11 cellular contexts compared by ENCODE assay signal in the genomic region with DNA sequence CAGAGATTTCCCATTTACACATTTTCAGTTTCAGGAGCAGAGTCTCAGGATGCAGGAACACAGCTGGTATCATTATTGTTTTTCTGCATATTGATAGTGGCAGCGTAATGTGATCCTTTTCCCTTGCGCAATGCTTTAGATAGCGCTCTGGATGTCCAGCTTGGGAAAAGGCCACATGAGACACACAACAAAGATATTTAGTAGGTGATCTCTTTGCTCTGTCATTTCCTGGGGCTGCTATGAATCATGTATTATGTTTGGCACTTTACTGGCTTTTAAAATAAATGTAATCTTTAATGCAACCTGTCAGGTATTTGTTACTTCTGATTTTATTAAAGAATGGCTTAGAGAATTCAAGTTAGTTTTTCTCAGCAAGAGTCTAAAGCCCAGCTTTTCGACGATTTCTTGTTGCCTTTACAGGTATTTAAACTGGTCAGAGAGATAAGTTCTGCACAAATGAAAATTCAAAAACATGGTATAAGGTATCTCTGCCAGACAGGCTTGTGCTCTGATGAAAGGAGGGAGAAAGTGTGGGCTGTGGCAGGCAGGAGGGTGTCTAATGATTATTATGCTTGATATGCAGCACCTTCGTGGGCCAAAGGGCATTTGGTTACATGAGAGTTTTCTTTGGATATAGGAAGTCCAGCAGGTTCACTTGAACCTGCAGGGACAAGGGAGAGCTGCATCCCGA. TPM values are rescaled to one million over a fixed set of nuclear protein-coding genes. Genes with fewer than 3 reads are reported as not detected.
DNase-seq lines count a peak whose midpoint lies in the region; ATAC-seq and TF ChIP-seq lines count a peak whose summit lies in the region.
"Had no signal": no experiment of that assay in that cellular context is flagged by ENCODE, and none has a peak within 500 bp of the region (broad histone marks: within the 10 kb centered on the region; RNA-seq: fewer than 3 reads in every experiment).

No MANE protein-coding gene starts in this region.

- no peak overlapping the region for H3K18ac ChIP-seq in mesendoderm (ENCODE audit: low read length)

- TF ChIP-seq CTCF in activated B cell treated with CpG ODN at 0.5 μM for 24 hours (IDR thresholded peaks at IDR 0.05) = no peak

- ATAC-seq in activated B cell treated with CpG ODN at 0.5 μM for 24 hours (ENCODE audit: low read depth) = no peak
- ATAC-seq in GM18870 (IDR thresholded peaks at IDR 0.05; ENCODE audit: unreplicated experiment) = no peak

- DNase-seq in CD8-positive, alpha-beta memory T cell = no peak
- DNase-seq in HPDE6-E6E7 (ENCODE audit: extremely low spot score) (peak; percentile 68), activated B cell treated with CpG ODN at 0.5 μM for 24 hours (no peak), left kidney (ENCODE audit: low read depth, low spot score) (peak; percentile 54), immature natural killer cell (no peak), mesendoderm (no peak)
- no peak for DNase-seq in stimulated activated CD4-positive, alpha-beta T cell treated with anti-CD3 and anti-CD28 coated beads, Interleukin-12 subunit alpha, Interleukin-12 subunit beta, amount 100 ng/mL, for 4 hours
- DNase-seq: cerebellar nuclear complex, NCI-H1092, transverse colon had no signal

- CTCF ChIA-PET in CD8-positive, alpha-beta memory T cell (lab: Charles Lee) = interaction anchor here (0.7 to 7.1 kb wide), 2 partner anchors 20 to 24 kb away, joined by 3 to 64 read pairs; no protein-coding TSS in a partner anchor
- CTCF ChIA-PET in activated B cell treated with CpG ODN at 0.5 μM for 24 hours (lab: Charles Lee) = interaction anchor here (7.4 kb wide), 1 partner anchor 24 kb away, joined by 132 read pairs; no protein-coding TSS in a partner anchor

- H3K4ac ChIP-seq in mesendoderm (ENCODE audit: low read depth, low read length) = no peak overlapping the region

- H2AK5ac ChIP-seq in mesendoderm (ENCODE audit: low read length) = no peak overlapping the region

- H3K27ac Mint-ChIP-seq in CD8-positive, alpha-beta memory T cell = peak overlapping the region in 7 of 8 donors; percentile 22 to 73 (median 52)
- peak overlapping the region; percentile 33 for H3K27ac Mint-ChIP-seq in activated B cell treated with CpG ODN at 0.5 μM for 24 hours
- H3K27ac Mint-ChIP-seq in immature natural killer cell = peak overlapping the region in 2 of 6 donors; percentile 16 to 23

- peaks cover 32 to 50% (median 49%) of the 10 kb centered on the region in 3 donors for H3K4me1 Mint-ChIP-seq in CD8-positive, alpha-beta memory T cell
- H3K4me1 Mint-ChIP-seq in activated B cell treated with CpG ODN at 0.5 μM for 24 hours (peaks cover 70% of the 10 kb centered on the region), immature natural killer cell (peaks cover 28 to 32% of the 10 kb centered on the region in 2 donors)

- no peak overlapping the region for H3K27ac ChIP-seq in CD8-positive, alpha-beta memory T cell (ENCODE audit: low read depth, low read length)
- no peak overlapping the region for H3K27ac ChIP-seq in mesendoderm (ENCODE audit: low read depth, low read length)
- H3K27ac ChIP-seq: transverse colon had no signal

- H4K8ac ChIP-seq in mesendoderm (ENCODE audit: low read depth, low read length) = no peak overlapping the region

- H3K36me3 ChIP-seq in CD8-positive, alpha-beta memory T cell (ENCODE audit: insufficient read depth, low read length) = no peaks in the 10 kb centered on the region
- H3K36me3 ChIP-seq in mesendoderm (ENCODE audit: control insufficient read depth, insufficient read depth, low read length) = no peaks in the 10 kb centered on the region
- H3K36me3 ChIP-seq: transverse colon had no signal

- H3K9me3 Mint-ChIP-seq in CD8-positive, alpha-beta memory T cell = peaks cover 0 to 2% (median 0%) of the 10 kb centered on the region in 5 donors
- H3K9me3 Mint-ChIP-seq in activated B cell treated with CpG ODN at 0.5 μM for 24 hours (no peaks in the 10 kb centered on the region), immature natural killer cell (no peaks in the 10 kb centered on the region)

- no peak overlapping the region for H3K4me2 ChIP-seq in mesendoderm (ENCODE audit: low read length)

- H3K23ac ChIP-seq in mesendoderm (ENCODE audit: low read length) = no peak overlapping the region

- H3K4me3 Mint-ChIP-seq in CD8-positive, alpha-beta memory T cell = peak overlapping the region in 1 of 7 donors; percentile 4
- no peak overlapping the region for H3K4me3 Mint-ChIP-seq in activated B cell treated with CpG ODN at 0.5 μM for 24 hours
- H3K4me3 Mint-ChIP-seq in immature natural killer cell = no peak overlapping the region

- WGBS in mesendoderm (ENCODE audit: extremely low coverage, insufficient coverage, low lambda C conversion rate) = no CpG with 5 or more reads among the region's 7 CpGs

- no peaks in the 10 kb centered on the region for H3K79me1 ChIP-seq in mesendoderm (ENCODE audit: low read length)

- no peak overlapping the region for H2BK120ac ChIP-seq in mesendoderm (ENCODE audit: low read depth, low read length)

- no peak overlapping the region for H2BK15ac ChIP-seq in mesendoderm (replicated peaks; ENCODE audit: low read depth)

- H3K79me2 ChIP-seq in mesendoderm (ENCODE audit: control insufficient read depth, insufficient read depth, low read length) = no peaks in the 10 kb centered on the region

- H3K56ac ChIP-seq in mesendoderm (ENCODE audit: low read length) = no peak overlapping the region

- intact Hi-C loops in activated B cell treated with CpG ODN at 0.5 μM for 24 hours (cut with micrococcal nuclease) = no loop called here

- peaks cover 0 to 7% (median 0%) of the 10 kb centered on the region in 3 donors for H3K36me3 Mint-ChIP-seq in CD8-positive, alpha-beta memory T cell
- H3K36me3 Mint-ChIP-seq in activated B cell treated with CpG ODN at 0.5 μM for 24 hours (ENCODE audit: low read depth) = peaks cover 8% of the 10 kb centered on the region
- no peaks in the 10 kb centered on the region for H3K36me3 Mint-ChIP-seq in immature natural killer cell

- H3K4me1 ChIP-seq in CD8-positive, alpha-beta memory T cell (ENCODE audit: insufficient read depth, low read length) = peaks cover 19% of the 10 kb centered on the region
- no peaks in the 10 kb centered on the region for H3K4me1 ChIP-seq in mesendoderm (ENCODE audit: control insufficient read depth, low read depth, low read length)

- H3K27me3 ChIP-seq in CD8-positive, alpha-beta memory T cell (ENCODE audit: insufficient read depth, low read length, poor library complexity, severe bottlenecking) = no peaks in the 10 kb centered on the region
- H3K27me3 ChIP-seq in mesendoderm (ENCODE audit: insufficient read depth, low read length, poor library complexity) = no peaks in the 10 kb centered on the region
- H3K27me3 ChIP-seq: transverse colon had no signal

- no peak overlapping the region for H2BK5ac ChIP-seq in mesendoderm (ENCODE audit: low read length)

- H3K9me3 ChIP-seq in CD8-positive, alpha-beta memory T cell (ENCODE audit: low read length) = no peaks in the 10 kb centered on the region
- H3K9me3 ChIP-seq: transverse colon had no signal

- no peak overlapping the region for H3K9ac ChIP-seq in mesendoderm (ENCODE audit: low read length)

- POLR2A ChIA-PET in CD8-positive, alpha-beta memory T cell (lab: Charles Lee) = interaction anchor here (1.0 kb wide), 1 partner anchor 9 kb away, joined by 3 read pairs; no protein-coding TSS in a partner anchor
- POLR2A ChIA-PET in activated B cell treated with CpG ODN at 0.5 μM for 24 hours (lab: Charles Lee) = interaction anchor here (0.9 to 1.7 kb wide), 3 partner anchors 10 to 45 kb away, joined by 4 to 7 read pairs (median 6); a partner anchor contains a TSS

- H4K5ac ChIP-seq in mesendoderm (ENCODE audit: low read length) = no peak overlapping the region

- peaks cover 0 to 8% of the 10 kb centered on the region in 2 donors for H3K27me3 Mint-ChIP-seq in CD8-positive, alpha-beta memory T cell
- H3K27me3 Mint-ChIP-seq in activated B cell treated with CpG ODN at 0.5 μM for 24 hours (no peaks in the 10 kb centered on the region), immature natural killer cell (ENCODE audit: low read depth in 3 of 3) (peaks cover 2 to 7% (median 2%) of the 10 kb centered on the region in 3 donors)

- no peak overlapping the region for H3K4me3 ChIP-seq in CD8-positive, alpha-beta memory T cell (ENCODE audit: low read length)
- no peak overlapping the region for H3K4me3 ChIP-seq in mesendoderm (ENCODE audit: low read length)
- H3K4me3 ChIP-seq: transverse colon had no signal

RNA-seq across cellular contexts. Expression of a gene that starts 42.3 kb away (rescaled TPM):
- total RNA-seq in CD8-positive, alpha-beta memory T cell = 10 to 100 TPM; 79.8 to 82.2 TPM
- 40.2 TPM for polyA plus RNA-seq in CD8-positive, alpha-beta memory T cell
- total RNA-seq in activated B cell treated with CpG ODN at 0.5 μM for 24 hours = 15.3 and 16.8 TPM in 2 replicates
- polyA plus RNA-seq in immature natural killer cell = 10 to 100 TPM in 2 of 3 donors, 1 to 10 TPM in 1; 3.0 to 15.4 (median 12.1) TPM
- polyA plus RNA-seq in mesendoderm (2013, experiment 1 of 2) = 311 TPM
- polyA plus RNA-seq in mesendoderm (2013, experiment 2 of 2) = 308 TPM

RNA-seq across cellular contexts. Expression of a gene that starts 45.0 kb away (rescaled TPM):
- total RNA-seq in CD8-positive, alpha-beta memory T cell = 10 to 100 TPM; 48.3 to 55.7 TPM
- polyA plus RNA-seq in CD8-positive, alpha-beta memory T cell = 94.1 TPM
- 58.5 and 59.3 TPM in 2 replicates for total RNA-seq in activated B cell treated with CpG ODN at 0.5 μM for 24 hours
- polyA plus RNA-seq in immature natural killer cell = 100 to 1,000 TPM in 1 of 3 donors, 10 to 100 TPM in 2; 38.8 to 117 (median 71.0) TPM
- polyA plus RNA-seq in mesendoderm (2013, experiment 1 of 2) = 37.2 TPM
- 36.5 TPM for polyA plus RNA-seq in mesendoderm (2013, experiment 2 of 2)

Comparison
In these comparisons a context has a peak if more than half of its experiments do, and no peak if none do; other contexts are left out.
1. DNase-seq: peak in HPDE6-E6E7 (single experiment) and left kidney (single experiment); none in CD8-positive, alpha-beta memory T cell (0 of 5), activated B cell treated with CpG ODN at 0.5 μM for 24 hours (single experiment), immature natural killer cell (0 of 3), mesendoderm (single experiment) and stimulated activated CD4-positive, alpha-beta T cell treated with anti-CD3 and anti-CD28 coated beads, Interleukin-12 subunit alpha, Interleukin-12 subunit beta, amount 100 ng/mL, for 4 hours (single experiment).